Comparison of ENCODE assay signal across 9 cellular contexts in genomic region chr22:32204211-32204855, GRCh38. TPM values are rescaled to one million over a fixed set of nuclear protein-coding genes. Genes with fewer than 3 reads are reported as not detected.
DNase-seq lines count a peak whose midpoint lies in the region; ATAC-seq, FAIRE-seq and TF ChIP-seq lines count a peak whose summit lies in the region.
"Had no signal": no experiment of that assay in that cellular context is flagged by ENCODE, and none has a peak within 500 bp of the region (broad histone marks: within the 10 kb centered on the region; RNA-seq: fewer than 3 reads in every experiment).

No MANE protein-coding gene starts in this region.

- H3K4me1 ChIP-seq in astrocyte (ENCODE audit: insufficient read depth, low read length): no peaks in the 10 kb centered on the region

- ATAC-seq in GM21423 (IDR thresholded peaks at IDR 0.05; ENCODE audit: unreplicated experiment) (no peak), HG03025 (IDR thresholded peaks at IDR 0.05; ENCODE audit: low FRiP score, unreplicated experiment) (no peak), Right ventricle myocardium inferior (no peak)

- FAIRE-seq in astrocyte (lab: Jason Lieb, UNC): no peak

- peaks cover 3% of the 10 kb centered on the region for H3K4me1 Mint-ChIP-seq in astrocyte (ENCODE audit: low read depth, unreplicated experiment)
- peaks cover 16% of the 10 kb centered on the region for H3K4me1 Mint-ChIP-seq in mesothelial cell of epicardium

- no peaks in the 10 kb centered on the region for H4K20me1 ChIP-seq in astrocyte (ENCODE audit: insufficient read depth, low read length)

- H3K27ac Mint-ChIP-seq in astrocyte (ENCODE audit: unreplicated experiment): no peak overlapping the region
- peak overlapping the region; percentile 13 for H3K27ac Mint-ChIP-seq in mesothelial cell of epicardium

- intact Hi-C loops in Right ventricle myocardium inferior (cut with DNase I): loop anchor here (5.0 kb wide), 1 partner anchor 63 kb away; no protein-coding TSS in a partner anchor

- peak overlapping the region; percentile 26 for H2AFZ ChIP-seq in astrocyte (ENCODE audit: low read depth, low read length)

- DNase-seq in COR-L47 (lab: John Stamatoyannopoulos, UW) (peak; percentile 16), NCI-H1105 (lab: John Stamatoyannopoulos, UW) (peak; percentile 52), astrocyte (ENCODE audit: low read depth) (no peak), mesothelial cell of epicardium (ENCODE audit: low spot score in 2 of 2, unreplicated experiment in 2 of 2) (no peak), Right ventricle myocardium inferior (ENCODE audit: missing footprints) (no peak), globus pallidus (ENCODE audit: low spot score) (no peak)
- DNase-seq: NCI-H226 had no signal

- no peak overlapping the region for H3K4me3 ChIP-seq in astrocyte (ENCODE audit: insufficient read depth, low read depth, low read length)

- H3K36me3 Mint-ChIP-seq in astrocyte (ENCODE audit: low read depth, unreplicated experiment) (no peaks in the 10 kb centered on the region), mesothelial cell of epicardium (no peaks in the 10 kb centered on the region)

- H3K36me3 ChIP-seq in astrocyte (ENCODE audit: insufficient read depth, low read length): no peaks in the 10 kb centered on the region

- no peaks in the 10 kb centered on the region for H3K27me3 ChIP-seq in astrocyte (ENCODE audit: insufficient read depth, low read length)

- no peak overlapping the region for H3K9ac ChIP-seq in astrocyte (ENCODE audit: low read length)

- H3K27me3 Mint-ChIP-seq in astrocyte (ENCODE audit: low read depth, unreplicated experiment) (peaks cover 55% of the 10 kb centered on the region), mesothelial cell of epicardium (ENCODE audit: low read depth) (peaks cover 73% of the 10 kb centered on the region)

- H3K4me3 Mint-ChIP-seq in astrocyte (ENCODE audit: unreplicated experiment) (peak overlapping the region; percentile 84), mesothelial cell of epicardium (peak overlapping the region; percentile 81)

- H3K79me2 ChIP-seq in astrocyte (ENCODE audit: insufficient read depth, low read length): no peaks in the 10 kb centered on the region

- no peaks in the 10 kb centered on the region for H3K9me3 Mint-ChIP-seq in astrocyte (ENCODE audit: unreplicated experiment)
- no peaks in the 10 kb centered on the region for H3K9me3 Mint-ChIP-seq in mesothelial cell of epicardium

- peak overlapping the region; percentile 60 for H3K4me2 ChIP-seq in astrocyte (ENCODE audit: low read length)

- H3K9me3 ChIP-seq in astrocyte (ENCODE audit: insufficient read depth, low read depth, low read length): no peaks in the 10 kb centered on the region

- H3K27ac ChIP-seq in astrocyte (ENCODE audit: low read depth, low read length): no peak overlapping the region

- TF ChIP-seq CTCF in astrocyte (IDR thresholded peaks at IDR 0.05; ENCODE audit: insufficient read depth, low read depth, low read length) (no peak), mesothelial cell of epicardium (IDR thresholded peaks at IDR 0.05; ENCODE audit: unreplicated experiment) (no peak)

RNA-seq across cellular contexts. Expression of gene RFPL2, which starts 0.5 kb away (rescaled TPM):
- 0.25 TPM in 1 of 2 replicates, not detected in the other for total RNA-seq in astrocyte
- 0.36 to 0.53 TPM (median 0.40 TPM) in 3 replicates for total RNA-seq in mesothelial cell of epicardium
- not detected for total RNA-seq in Right ventricle myocardium inferior

RNA-seq across cellular contexts. Expression of gene C22orf42, which starts 45.2 kb away (rescaled TPM):
- total RNA-seq in astrocyte (not detected in 2 replicates), mesothelial cell of epicardium (not detected in 3 replicates), Right ventricle myocardium inferior (not detected)

RNA-seq across cellular contexts. Expression of gene SLC5A4, which starts 50.8 kb away (rescaled TPM):
- 0.14 TPM in 1 of 2 replicates, not detected in the other for total RNA-seq in astrocyte
- not detected in 3 replicates for total RNA-seq in mesothelial cell of epicardium
- total RNA-seq in Right ventricle myocardium inferior: not detected

Comparison
In these comparisons a context has a peak if more than half of its experiments do, and no peak if none do; other contexts are left out.
1. DNase-seq: peak in COR-L47 (single experiment) and NCI-H1105 (single experiment); none in astrocyte (single experiment), mesothelial cell of epicardium (0 of 2), Right ventricle myocardium inferior (single experiment) and globus pallidus (single experiment).